Comparison of ENCODE assay signal across 10 cellular contexts in the genomic region with DNA sequence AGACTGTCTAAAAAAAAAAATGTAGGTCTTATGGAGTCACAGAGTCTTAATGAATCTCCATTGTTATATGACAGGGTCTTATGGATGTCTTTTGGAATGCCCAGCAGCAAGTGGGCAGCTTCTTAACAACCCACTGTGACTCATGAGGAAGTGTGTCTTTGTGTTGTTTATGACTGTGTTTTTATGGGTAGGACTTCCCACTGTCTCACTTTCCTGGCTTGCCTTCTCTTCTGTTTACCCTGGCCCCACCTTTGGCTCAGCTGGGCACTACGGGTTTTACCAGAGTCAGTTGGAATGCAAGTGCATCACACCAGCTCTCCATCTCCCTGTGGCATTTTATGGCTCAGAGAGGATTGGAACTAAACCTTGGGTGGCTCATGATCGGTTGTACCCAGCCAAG.
DNase-seq lines count a peak whose midpoint lies in the region; ATAC-seq and TF ChIP-seq lines count a peak whose summit lies in the region.
"Had no signal": no experiment of that assay in that cellular context is flagged by ENCODE, and none has a peak within 500 bp of the region (broad histone marks: within the 10 kb centered on the region; RNA-seq: fewer than 3 reads in every experiment).

No MANE protein-coding gene starts in this region.

- DNase-seq in NCI-H345 (lab: John Stamatoyannopoulos, UW), result peak; percentile 29
- no peak for DNase-seq in NCI-H345 treated with DMSO at 0.1 percent for 48 hours (lab: John Stamatoyannopoulos, UW; ENCODE audit: unreplicated experiment)
- peak; percentile 23 for DNase-seq in iPS-NIHi7 (ENCODE audit: extremely low spot score)
- DNase-seq in ureter (ENCODE audit: low spot score), result peak; percentile 72
- no peak for DNase-seq in NCI-H1092 (lab: John Stamatoyannopoulos, UW)
- DNase-seq: adrenal gland, right cardiac atrium had no signal

- ATAC-seq in SK-N-SH treated with all-trans-retinoic acid at 6 μM for 48 hours (peak; percentile 66), GM18870 (IDR thresholded peaks at IDR 0.05; ENCODE audit: unreplicated experiment) (no peak), HG03442 (IDR thresholded peaks at IDR 0.05; ENCODE audit: unreplicated experiment) (no peak)

TF ChIP-seq in SK-N-SH treated with all-trans-retinoic acid at 6 μM for 48 hours, 23 proteins besides CTCF, POLR2A, EP300 and RAD21:
- TF ChIP-seq BACH2 (CRISPR knock-in tag; IDR thresholded peaks at IDR 0.05; ENCODE audit: borderline replicate concordance) (no peak), PPARA (CRISPR knock-in tag; IDR thresholded peaks at IDR 0.05; ENCODE audit: borderline replicate concordance) (no peak), CSDC2 (CRISPR knock-in tag; IDR thresholded peaks at IDR 0.05) (no peak), OSR1 (CRISPR knock-in tag; IDR thresholded peaks at IDR 0.05) (no peak), ZFP3 (CRISPR knock-in tag; IDR thresholded peaks at IDR 0.05) (no peak), ZNF70 (CRISPR knock-in tag; IDR thresholded peaks at IDR 0.05) (no peak), GLIS3 (CRISPR knock-in tag; IDR thresholded peaks at IDR 0.05) (no peak), TCF4 (CRISPR knock-in tag; IDR thresholded peaks at IDR 0.05; ENCODE audit: borderline replicate concordance) (no peak), SNAI2 (CRISPR knock-in tag; IDR thresholded peaks at IDR 0.05) (no peak), ZNF8 (CRISPR knock-in tag; IDR thresholded peaks at IDR 0.05) (no peak), ARNTL (CRISPR knock-in tag; IDR thresholded peaks at IDR 0.05; ENCODE audit: borderline replicate concordance, low read depth) (no peak), ZFP30 (CRISPR knock-in tag; IDR thresholded peaks at IDR 0.05) (no peak), TOX (CRISPR knock-in tag; IDR thresholded peaks at IDR 0.05; ENCODE audit: borderline replicate concordance) (no peak), RARB (CRISPR knock-in tag; IDR thresholded peaks at IDR 0.05) (no peak), ZNF565 (CRISPR knock-in tag; conservative IDR thresholded peaks at IDR 0.05; ENCODE audit: low read depth) (no peak)
- TF ChIP-seq, protein P1, sequence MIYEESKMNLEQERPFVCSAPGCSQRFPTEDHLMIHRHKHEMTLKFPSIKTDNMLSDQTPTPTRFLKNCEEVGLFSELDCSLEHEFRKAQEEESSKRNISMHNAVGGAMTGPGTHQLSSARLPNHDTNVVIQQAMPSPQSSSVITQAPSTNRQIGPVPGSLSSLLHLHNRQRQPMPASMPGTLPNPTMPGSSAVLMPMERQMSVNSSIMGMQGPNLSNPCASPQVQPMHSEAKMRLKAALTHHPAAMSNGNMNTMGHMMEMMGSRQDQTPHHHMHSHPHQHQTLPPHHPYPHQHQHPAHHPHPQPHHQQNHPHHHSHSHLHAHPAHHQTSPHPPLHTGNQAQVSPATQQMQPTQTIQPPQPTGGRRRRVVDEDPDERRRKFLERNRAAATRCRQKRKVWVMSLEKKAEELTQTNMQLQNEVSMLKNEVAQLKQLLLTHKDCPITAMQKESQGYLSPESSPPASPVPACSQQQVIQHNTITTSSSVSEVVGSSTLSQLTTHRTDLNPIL (CRISPR knock-in tag; IDR thresholded peaks at IDR 0.05; ENCODE audit: low read depth), result no peak
TF ChIP-seq in SK-N-SH treated with all-trans-retinoic acid at 6 μM for 48 hours: peak in this region for 0.

Comparison
In these comparisons a context has a peak if more than half of its experiments do, and no peak if none do; other contexts are left out.
1. DNase-seq: peak in NCI-H345 (single experiment), iPS-NIHi7 (single experiment) and ureter (single experiment); none in NCI-H345 treated with DMSO at 0.1 percent for 48 hours (single experiment) and NCI-H1092 (single experiment).